Comparison of ENCODE assay signal across 8 cellular contexts in genomic region chr14:23294734-23295561, GRCh38. TPM values are rescaled to one million over a fixed set of nuclear protein-coding genes. Genes with fewer than 3 reads are reported as not detected.
DNase-seq lines count a peak whose midpoint lies in the region; ATAC-seq and TF ChIP-seq lines count a peak whose summit lies in the region.

No MANE protein-coding gene starts in this region.

- peaks cover 0 to 10% (median 0%) of the 10 kb centered on the region in 4 donors for H3K36me3 ChIP-seq in right lobe of liver

- TF ChIP-seq CTCF in chondrocyte (IDR thresholded peaks at IDR 0.05) (peak; percentile 93), right lobe of liver (IDR thresholded peaks at IDR 0.05) (peak; percentile 56 to 83 (median 72))

- H3K4me3 Mint-ChIP-seq in chondrocyte (ENCODE audit: unreplicated experiment), result no peak overlapping the region

- WGBS in right lobe of liver (ENCODE audit: insufficient coverage, low coverage, low lambda C conversion rate, missing lambda C conversion rate), result 12% methylated on average over 19 of the region's 24 CpGs

- no peak overlapping the region for H3K27ac Mint-ChIP-seq in chondrocyte (ENCODE audit: unreplicated experiment)

- H3K27ac ChIP-seq in right lobe of liver, result no peak overlapping the region

- peaks cover 13% of the 10 kb centered on the region for H3K27me3 Mint-ChIP-seq in chondrocyte (ENCODE audit: low read depth)

- H3K9me3 Mint-ChIP-seq in chondrocyte (ENCODE audit: low read depth), result no peaks in the 10 kb centered on the region

- DNase-seq in AML-193 (lab: John Stamatoyannopoulos, UW), result peak; percentile 56 to 58
- peak; percentile 80 for DNase-seq in NCI-H2196 (lab: John Stamatoyannopoulos, UW; ENCODE audit: unreplicated experiment)
- peak; percentile 24 for DNase-seq in activated CD4-positive, alpha-beta T cell treated with anti-CD3 and anti-CD28 coated beads for 1 hour
- no peak for DNase-seq in chondrocyte (ENCODE audit: low spot score)
- no peak for DNase-seq in right lobe of liver
- DNase-seq in stimulated activated naive CD4-positive, alpha-beta T cell treated with Interleukin-2 at 50 U/mL for 16 hours (lab: John Stamatoyannopoulos, UW), result peak; percentile 20

- intact Hi-C loops in right lobe of liver (cut with DNase I), result no loop called here

- H3K4me1 Mint-ChIP-seq in chondrocyte (ENCODE audit: low read depth), result peaks cover 19% of the 10 kb centered on the region

- no peaks in the 10 kb centered on the region for H3K9me3 ChIP-seq in right lobe of liver

- no peak overlapping the region for H3K4me3 ChIP-seq in right lobe of liver

- no peaks in the 10 kb centered on the region for H3K27me3 ChIP-seq in right lobe of liver

- peaks cover 0 to 11% (median 0%) of the 10 kb centered on the region in 4 donors for H3K4me1 ChIP-seq in right lobe of liver

- TF ChIP-seq POLR2A in right lobe of liver (IDR thresholded peaks at IDR 0.05), result no peak
- no peak for TF ChIP-seq POLR2A in GM18505 (IDR thresholded peaks at IDR 0.05; ENCODE audit: borderline replicate concordance, extremely low read depth, insufficient read depth, insufficient read length)

- ATAC-seq in GM21447 (IDR thresholded peaks at IDR 0.05; ENCODE audit: unreplicated experiment) (peak; percentile 67), right lobe of liver (peak; percentile 84 to 93 (median 88)), GM18505 (IDR thresholded peaks at IDR 0.05; ENCODE audit: unreplicated experiment) (no peak)

- H3K36me3 Mint-ChIP-seq in chondrocyte (ENCODE audit: low read depth), result peaks cover 1% of the 10 kb centered on the region

RNA-seq across cellular contexts. Expression of gene PPP1R3E, which starts 7.7 kb away (rescaled TPM):
- total RNA-seq in chondrocyte, result 11.0 to 20.7 TPM (median 11.2 TPM) in 3 replicates
- total RNA-seq in right lobe of liver, result 10 to 100 TPM in 2 of 6 experiments, 1 to 10 TPM in 4; 4.0 to 11.1 (median 8.1) TPM

RNA-seq across cellular contexts. Expression of gene HOMEZ, which starts 9.0 kb away (rescaled TPM):
- 7.3 to 8.2 TPM (median 7.6 TPM) in 3 replicates for total RNA-seq in chondrocyte
- 1 to 10 TPM; 3.4 to 8.8 (median 5.3) TPM for total RNA-seq in right lobe of liver

RNA-seq across cellular contexts. Expression of gene BCL2L2, which starts 11.7 kb away (rescaled TPM):
- 21.8 to 34.2 TPM (median 25.9 TPM) in 3 replicates for total RNA-seq in chondrocyte
- total RNA-seq in right lobe of liver, result 10 to 100 TPM in 4 of 6 experiments, 1 to 10 TPM in 2; 8.8 to 15.8 (median 12.1) TPM

RNA-seq across cellular contexts. Expression of gene PABPN1, which starts 26.3 kb away (rescaled TPM):
- total RNA-seq in chondrocyte (135 to 182 TPM (median 136 TPM) in 3 replicates), right lobe of liver (10 to 100 TPM; 23.6 to 95.3 (median 64.6) TPM)

RNA-seq across cellular contexts. Expression of gene RNF212B, which starts 57.2 kb away (rescaled TPM):
- not detected in 3 replicates for total RNA-seq in chondrocyte
- under 1 TPM in 1 of 6 experiments, not detected in 5; 0.49 TPM for total RNA-seq in right lobe of liver

Comparison
In these comparisons a context has a peak if more than half of its experiments do, and no peak if none do; other contexts are left out.
1. DNase-seq: peak in AML-193 (2 of 2), NCI-H2196 (single experiment), activated CD4-positive, alpha-beta T cell treated with anti-CD3 and anti-CD28 coated beads for 1 hour (single experiment) and stimulated activated naive CD4-positive, alpha-beta T cell treated with Interleukin-2 at 50 U/mL for 16 hours (single experiment); none in chondrocyte (single experiment) and right lobe of liver (0 of 3).